ENCODE assay signal across 25 cellular contexts in the genomic region with DNA sequence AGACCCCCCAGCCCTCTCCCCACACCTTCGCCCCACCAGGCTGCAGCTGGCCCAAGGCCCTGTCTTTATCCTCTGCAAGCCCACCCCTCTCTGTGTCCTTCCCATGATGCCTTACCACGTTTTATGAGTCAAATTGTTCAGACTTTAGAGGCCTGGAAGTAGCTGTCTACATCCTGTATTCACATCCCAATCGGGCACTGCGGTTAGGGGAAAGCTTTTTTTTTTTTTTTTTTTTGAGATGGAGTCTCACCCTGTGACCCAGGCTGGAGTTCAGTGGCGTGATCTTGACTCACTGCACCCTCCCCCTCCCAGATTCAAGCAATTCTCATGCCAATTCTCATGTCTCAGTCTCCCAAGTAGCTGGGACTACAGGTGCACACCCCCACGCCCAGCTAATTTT.
DNase-seq lines count a peak whose midpoint lies in the region; ATAC-seq and TF ChIP-seq lines count a peak whose summit lies in the region.
"Had no signal": no experiment of that assay in that cellular context is flagged by ENCODE, and none has a peak within 500 bp of the region (broad histone marks: within the 10 kb centered on the region; RNA-seq: fewer than 3 reads in every experiment).

No MANE protein-coding gene starts in this region.

- intact Hi-C loops in left cardiac atrium (cut with DNase I), result no loop called here

- H3K36me3 Mint-ChIP-seq in neural crest cell (ENCODE audit: low read depth), result peaks cover 10% of the 10 kb centered on the region

- TF ChIP-seq CTCF in cardiac muscle cell (IDR thresholded peaks at IDR 0.05; ENCODE audit: low read depth, low read length) (no peak), brain microvascular endothelial cell (IDR thresholded peaks at IDR 0.05; ENCODE audit: low read depth, low read length, missing control alignments) (no peak), neural crest cell (conservative IDR thresholded peaks at IDR 0.05) (no peak)

- H3K9me3 Mint-ChIP-seq in neural crest cell, result no peaks in the 10 kb centered on the region
- H3K9me3 Mint-ChIP-seq: CD8-positive, alpha-beta memory T cell; HFFc6 had no signal

- H3K27ac ChIP-seq in cardiac muscle cell (peak overlapping the region; percentile 43), brain microvascular endothelial cell (no peak overlapping the region)
- H3K27ac ChIP-seq: C4-2B, SK-N-MC had no signal

- no peak for DNase-seq in cardiac muscle cell (ENCODE audit: low read depth in 1 of 2, low spot score in 1 of 2)
- no peak for DNase-seq in left cardiac atrium
- peak; percentile 27 for DNase-seq in brain microvascular endothelial cell
- no peak for DNase-seq in neural crest cell (ENCODE audit: low read depth, low spot score)
- no peak for DNase-seq in stimulated activated CD4-positive, alpha-beta T cell treated with anti-CD3 and anti-CD28 coated beads, Interleukin-2, amount 100 ng/mL, for 48 hours
- no peak for DNase-seq in activated CD4-positive, alpha-beta T cell treated with anti-CD3 and anti-CD28 coated beads for 1 hour
- DNase-seq in activated naive CD4-positive, alpha-beta T cell (lab: John Stamatoyannopoulos, UW), result no peak
- DNase-seq in NCI-H2227 (lab: John Stamatoyannopoulos, UW; ENCODE audit: unreplicated experiment), result no peak
- DNase-seq: AML-193; CD8-positive, alpha-beta memory T cell; DMS53; EL; GF-D8; HFFc6; NCI-H1092; NCI-H1436 treated with DMSO at 0.1 percent for 48 hours; NCI-H1930; NCI-H226; NCI-H510A treated with DMSO at 0.1 percent for 48 hours; NCI-H748 treated with DMSO at 0.1 percent for 48 hours; SHP77 treated with DMSO at 0.1 percent for 48 hours had no signal

- ATAC-seq in left cardiac atrium, result no peak
- ATAC-seq: HepG2, K562 had no signal

- H3K36me3 ChIP-seq in cardiac muscle cell (no peaks in the 10 kb centered on the region), brain microvascular endothelial cell (replicated peaks) (peaks cover 2% of the 10 kb centered on the region)

- H3K4me1 Mint-ChIP-seq in neural crest cell, result peaks cover 24% of the 10 kb centered on the region
- H3K4me1 Mint-ChIP-seq: CD8-positive, alpha-beta memory T cell had no signal

- H3K27me3 Mint-ChIP-seq in neural crest cell (ENCODE audit: low read depth), result no peaks in the 10 kb centered on the region
- H3K27me3 Mint-ChIP-seq: CD8-positive, alpha-beta memory T cell had no signal

- H3K4me3 ChIP-seq in cardiac muscle cell, result no peak overlapping the region
- H3K4me3 ChIP-seq in brain microvascular endothelial cell (ENCODE audit: low read depth, low read length), result no peak overlapping the region
- H3K4me3 ChIP-seq: K562, SK-N-MC had no signal

- in situ Hi-C loops in brain microvascular endothelial cell (cut with HindIII; ENCODE audit: low pct_ligation_motif_present, low sequenced_read_pairs), result no loop called here

- no peaks in the 10 kb centered on the region for H3K4me1 ChIP-seq in cardiac muscle cell (ENCODE audit: low read depth)

- H3K9me3 ChIP-seq in cardiac muscle cell (ENCODE audit: low read depth), result no peaks in the 10 kb centered on the region

- no peak overlapping the region for H3K4me3 Mint-ChIP-seq in neural crest cell
- H3K4me3 Mint-ChIP-seq: CD8-positive, alpha-beta memory T cell; HFFc6 had no signal

- peak overlapping the region; percentile 14 for H3K27ac Mint-ChIP-seq in neural crest cell (ENCODE audit: unreplicated experiment)
- H3K27ac Mint-ChIP-seq: HFFc6 had no signal

- no peaks in the 10 kb centered on the region for H3K27me3 ChIP-seq in cardiac muscle cell
- no peaks in the 10 kb centered on the region for H3K27me3 ChIP-seq in brain microvascular endothelial cell (replicated peaks)
